Comparison of ENCODE assay signal across 14 cellular contexts in genomic region chr9:35537898-35538297, GRCh38. TPM values are rescaled to one million over a fixed set of nuclear protein-coding genes. Genes with fewer than 3 reads are reported as not detected.
DNase-seq lines count a peak whose midpoint lies in the region; ATAC-seq, FAIRE-seq and TF ChIP-seq lines count a peak whose summit lies in the region.
"Had no signal": no experiment of that assay in that cellular context is flagged by ENCODE, and none has a peak within 500 bp of the region (broad histone marks: within the 10 kb centered on the region; RNA-seq: fewer than 3 reads in every experiment).

No MANE protein-coding gene starts in this region.

- H3K4me1 ChIP-seq in upper lobe of left lung, result peaks cover 22 to 62% (median 34%) of the 10 kb centered on the region in 4 donors

- ATAC-seq in Right ventricle myocardium superior (ENCODE audit: poor library complexity), result peak; percentile 79
- peak; percentile 52 to 56 for ATAC-seq in upper lobe of left lung (ENCODE audit: low FRiP score in 2 of 2)
- ATAC-seq: activated naive CD8-positive, alpha-beta T cell treated with anti-CD3 and anti-CD28 coated beads, Interleukin-2, amount 50 U/mL, for 24 hours had no signal

- peak; percentile 67 for DNase-seq in Right ventricle myocardium superior
- DNase-seq in neural crest cell (ENCODE audit: low read depth, low spot score), result no peak
- no peak for DNase-seq in upper lobe of left lung
- no peak for DNase-seq in RCC 7860 (ENCODE audit: low spot score)
- no peak for DNase-seq in NCI-H2227 treated with DMSO at 0.1 percent for 48 hours (lab: John Stamatoyannopoulos, UW)
- no peak for DNase-seq in retina
- no peak for DNase-seq in stimulated activated naive CD4-positive, alpha-beta T cell treated with Interleukin-2 at 50 U/mL for 16 hours (lab: John Stamatoyannopoulos, UW)
- DNase-seq: activated CD4-positive, alpha-beta T cell treated with anti-CD3 and anti-CD28 coated beads, Interleukin-2, amount 10 ng/mL, durations not matched to agents 7 days and 5 days; activated naive CD8-positive, alpha-beta T cell treated with anti-CD3 and anti-CD28 coated beads, Interleukin-2, amount 50 U/mL, for 24 hours; NCI-H1930; SHP77 treated with DMSO at 0.1 percent for 48 hours; stimulated activated CD4-positive, alpha-beta T cell treated with anti-CD3 and anti-CD28 coated beads, Interleukin-12 subunit alpha, Interleukin-12 subunit beta, amount 100 ng/mL, for 4 hours had no signal

- 57 to 62% methylated on average over 3 of the region's 3 CpGs for WGBS in upper lobe of left lung, 2 donors

- H3K9me3 Mint-ChIP-seq in brain (peaks cover 0 to 4% (median 0%) of the 10 kb centered on the region in 5 experiments), neural crest cell (no peaks in the 10 kb centered on the region)
- H3K9me3 Mint-ChIP-seq: activated CD4-positive, alpha-beta T cell treated with anti-CD3 and anti-CD28 coated beads, Interleukin-2, amount 10 ng/mL, durations not matched to agents 7 days and 5 days; activated naive CD8-positive, alpha-beta T cell treated with anti-CD3 and anti-CD28 coated beads, Interleukin-2, amount 50 U/mL, for 24 hours; stimulated activated naive CD8-positive, alpha-beta T cell treated with anti-CD3 and anti-CD28 coated beads, Interleukin-15, Interleukin-2, amounts not matched to agents 100 ng/mL and 50 ng/mL, for 24 hours had no signal

- TF ChIP-seq EP300 in upper lobe of left lung (IDR thresholded peaks at IDR 0.05), result no peak

- H3K4me1 Mint-ChIP-seq in brain (peaks cover 57% of the 10 kb centered on the region), neural crest cell (peaks cover 35% of the 10 kb centered on the region)
- H3K4me1 Mint-ChIP-seq: activated CD4-positive, alpha-beta T cell treated with anti-CD3 and anti-CD28 coated beads, Interleukin-2, amount 10 ng/mL, durations not matched to agents 7 days and 5 days; activated naive CD8-positive, alpha-beta T cell treated with anti-CD3 and anti-CD28 coated beads, Interleukin-2, amount 50 U/mL, for 24 hours had no signal

- H3K27ac ChIP-seq in upper lobe of left lung, result peak overlapping the region; percentile 66 to 92 (median 81)

- H3K4me3 Mint-ChIP-seq in brain (peak overlapping the region; percentile 92 to 95 (median 93)), neural crest cell (peak overlapping the region; percentile 5)
- H3K4me3 Mint-ChIP-seq: activated CD4-positive, alpha-beta T cell treated with anti-CD3 and anti-CD28 coated beads, Interleukin-2, amount 10 ng/mL, durations not matched to agents 7 days and 5 days; activated naive CD8-positive, alpha-beta T cell treated with anti-CD3 and anti-CD28 coated beads, Interleukin-2, amount 50 U/mL, for 24 hours; stimulated activated naive CD8-positive, alpha-beta T cell treated with anti-CD3 and anti-CD28 coated beads, Interleukin-15, Interleukin-2, amounts not matched to agents 100 ng/mL and 50 ng/mL, for 24 hours had no signal

- intact Hi-C loops in Right ventricle myocardium superior (cut with DNase I), result no loop called here

- H3K9me3 ChIP-seq in upper lobe of left lung, result no peaks in the 10 kb centered on the region

- H3K36me3 Mint-ChIP-seq in brain (peaks cover 35% of the 10 kb centered on the region), neural crest cell (ENCODE audit: low read depth) (no peaks in the 10 kb centered on the region)

- TF ChIP-seq CTCF in brain (conservative IDR thresholded peaks at IDR 0.05) (no peak), neural crest cell (conservative IDR thresholded peaks at IDR 0.05) (no peak), upper lobe of left lung (IDR thresholded peaks at IDR 0.05) (no peak)

- TF ChIP-seq POLR2A in upper lobe of left lung (IDR thresholded peaks at IDR 0.05), result no peak

- H3K27ac Mint-ChIP-seq in brain (peak overlapping the region; percentile 97 to 100 (median 99)), neural crest cell (ENCODE audit: unreplicated experiment) (peak overlapping the region; percentile 99)
- H3K27ac Mint-ChIP-seq: activated CD4-positive, alpha-beta T cell treated with anti-CD3 and anti-CD28 coated beads, Interleukin-2, amount 10 ng/mL, durations not matched to agents 7 days and 5 days; activated naive CD8-positive, alpha-beta T cell treated with anti-CD3 and anti-CD28 coated beads, Interleukin-2, amount 50 U/mL, for 24 hours; stimulated activated naive CD8-positive, alpha-beta T cell treated with anti-CD3 and anti-CD28 coated beads, Interleukin-15, Interleukin-2, amounts not matched to agents 100 ng/mL and 50 ng/mL, for 24 hours had no signal

- H3K27me3 Mint-ChIP-seq in brain, result peaks cover 6% of the 10 kb centered on the region
- H3K27me3 Mint-ChIP-seq in neural crest cell (ENCODE audit: low read depth), result no peaks in the 10 kb centered on the region

- H3K36me3 ChIP-seq in upper lobe of left lung, result no peaks in the 10 kb centered on the region

- H3K27me3 ChIP-seq in upper lobe of left lung, result no peaks in the 10 kb centered on the region

- no peak for FAIRE-seq in RCC 7860 (lab: Jason Lieb, UNC)

- H3K4me3 ChIP-seq in upper lobe of left lung, result peak overlapping the region in 2 of 4 donors; percentile 33 to 38

RNA-seq across cellular contexts. Expression of gene RUSC2, which starts 48.0 kb away (rescaled TPM):
- 45.0 TPM for polyA plus RNA-seq in brain (ENCODE audit: insufficient read depth, low read depth, low replicate concordance)
- total RNA-seq in Right ventricle myocardium superior, result 25.7 TPM
- total RNA-seq in neural crest cell, result 17.4 and 20.1 TPM in 2 replicates
- 10 to 100 TPM; 16.0 to 42.7 (median 28.0) TPM for total RNA-seq in upper lobe of left lung
